Comparison of ENCODE assay signal across 1 cellular context in the genomic region with DNA sequence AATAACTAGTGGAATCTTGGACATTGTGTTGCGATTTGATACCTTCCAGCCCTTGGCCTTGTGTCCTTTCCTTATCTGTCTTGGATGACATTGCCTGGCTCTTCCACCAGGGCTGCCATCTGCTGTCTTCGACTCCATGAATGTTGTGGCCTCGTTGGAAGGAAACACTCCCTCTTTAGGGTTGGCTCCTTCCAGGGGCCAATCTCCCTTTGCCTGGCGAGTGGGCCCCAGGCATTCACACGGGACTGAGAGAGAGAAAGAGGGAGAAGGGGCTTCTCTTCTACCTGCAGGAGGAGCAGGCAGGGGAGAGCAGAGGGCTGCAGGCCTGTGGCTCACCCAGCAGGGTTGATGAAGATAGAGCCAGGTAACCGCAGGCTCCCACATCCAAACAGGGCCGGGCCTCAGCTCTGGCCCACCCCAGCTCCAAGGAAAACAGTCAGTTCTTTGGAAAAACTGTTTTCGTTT.
TF ChIP-seq lines count a peak whose summit lies in the region.

No MANE protein-coding gene starts in this region.

TF ChIP-seq in HepG2, 621 proteins besides CTCF, POLR2A, EP300 and RAD21:
- TF ChIP-seq SNRNP70 (IDR thresholded peaks at IDR 0.05; ENCODE audit: low read depth, low read length) (no peak), SIN3A (IDR thresholded peaks at IDR 0.05; ENCODE audit: borderline replicate concordance, low read depth, low read length) (no peak), MEIS2 (CRISPR knock-in tag; IDR thresholded peaks at IDR 0.05) (no peak), ZFP37 (CRISPR knock-in tag; IDR thresholded peaks at IDR 0.05; ENCODE audit: borderline replicate concordance) (no peak), NRL (CRISPR knock-in tag; IDR thresholded peaks at IDR 0.05; ENCODE audit: borderline replicate concordance) (no peak), NFYB (CRISPR knock-in tag; IDR thresholded peaks at IDR 0.05) (no peak), ZNF790 (CRISPR knock-in tag; IDR thresholded peaks at IDR 0.05; ENCODE audit: borderline replicate concordance) (no peak), ONECUT2 (CRISPR knock-in tag; IDR thresholded peaks at IDR 0.05) (no peak), ZNF629 (CRISPR knock-in tag; conservative IDR thresholded peaks at IDR 0.05) (no peak), JUNB (CRISPR knock-in tag; IDR thresholded peaks at IDR 0.05; ENCODE audit: borderline replicate concordance) (no peak), ZNF563 (CRISPR knock-in tag; IDR thresholded peaks at IDR 0.05) (no peak), PITX1 (CRISPR knock-in tag; IDR thresholded peaks at IDR 0.05) (no peak)
- TF ChIP-seq, protein P1, sequence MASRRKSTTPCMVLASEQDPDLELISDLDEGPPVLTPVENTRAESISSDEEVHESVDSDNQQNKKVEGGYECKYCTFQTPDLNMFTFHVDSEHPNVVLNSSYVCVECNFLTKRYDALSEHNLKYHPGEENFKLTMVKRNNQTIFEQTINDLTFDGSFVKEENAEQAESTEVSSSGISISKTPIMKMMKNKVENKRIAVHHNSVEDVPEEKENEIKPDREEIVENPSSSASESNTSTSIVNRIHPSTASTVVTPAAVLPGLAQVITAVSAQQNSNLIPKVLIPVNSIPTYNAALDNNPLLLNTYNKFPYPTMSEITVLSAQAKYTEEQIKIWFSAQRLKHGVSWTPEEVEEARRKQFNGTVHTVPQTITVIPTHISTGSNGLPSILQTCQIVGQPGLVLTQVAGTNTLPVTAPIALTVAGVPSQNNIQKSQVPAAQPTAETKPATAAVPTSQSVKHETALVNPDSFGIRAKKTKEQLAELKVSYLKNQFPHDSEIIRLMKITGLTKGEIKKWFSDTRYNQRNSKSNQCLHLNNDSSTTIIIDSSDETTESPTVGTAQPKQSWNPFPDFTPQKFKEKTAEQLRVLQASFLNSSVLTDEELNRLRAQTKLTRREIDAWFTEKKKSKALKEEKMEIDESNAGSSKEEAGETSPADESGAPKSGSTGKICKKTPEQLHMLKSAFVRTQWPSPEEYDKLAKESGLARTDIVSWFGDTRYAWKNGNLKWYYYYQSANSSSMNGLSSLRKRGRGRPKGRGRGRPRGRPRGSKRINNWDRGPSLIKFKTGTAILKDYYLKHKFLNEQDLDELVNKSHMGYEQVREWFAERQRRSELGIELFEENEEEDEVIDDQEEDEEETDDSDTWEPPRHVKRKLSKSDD (CRISPR knock-in tag; IDR thresholded peaks at IDR 0.05; ENCODE audit: low read depth), result no peak
